In the genomic region with DNA sequence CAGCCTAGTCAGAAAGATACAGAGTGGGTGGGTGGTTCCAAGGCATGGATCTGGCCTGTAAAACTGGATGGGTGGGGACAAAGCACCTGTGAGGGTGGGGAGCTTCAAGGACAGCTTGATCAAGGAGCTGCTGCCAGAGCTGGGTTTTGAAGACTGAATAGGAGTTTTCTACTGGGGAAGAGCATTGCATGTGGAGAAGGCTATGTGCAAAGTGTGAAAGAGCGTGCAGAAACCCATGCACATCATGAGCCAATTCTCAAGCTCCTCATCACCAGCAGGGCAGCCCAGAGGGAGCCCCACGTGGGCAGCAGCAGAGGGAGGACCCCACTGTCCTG, we compare ENCODE assay signal across 2 cellular contexts.
TF ChIP-seq lines count a peak whose summit lies in the region.

No MANE protein-coding gene starts in this region.

TF ChIP-seq in IMR-90, 13 proteins besides CTCF, POLR2A, EP300 and RAD21:
- TF ChIP-seq MAFK (IDR thresholded peaks at IDR 0.05; ENCODE audit: low read depth, low read length): no peak

TF ChIP-seq in K562, 482 proteins besides CTCF, POLR2A, EP300 and RAD21:
- TF ChIP-seq FOXK2 (conservative IDR thresholded peaks at IDR 0.05 in 1 of 2, IDR thresholded peaks at IDR 0.05 in 1 of 2; ENCODE audit: low read depth in 2 of 2): no peak
- TF ChIP-seq POLR2AphosphoS2 (IDR thresholded peaks at IDR 0.05; ENCODE audit: low read length): no peak
- TF ChIP-seq HMG20A (CRISPR knock-in tag; conservative IDR thresholded peaks at IDR 0.05): no peak
- no peak for TF ChIP-seq MTF1 (CRISPR knock-in tag; IDR thresholded peaks at IDR 0.05; ENCODE audit: borderline replicate concordance)
- no peak for TF ChIP-seq CCAR2 (IDR thresholded peaks at IDR 0.05; ENCODE audit: low read depth, low read length)
- no peak for TF ChIP-seq NCOA2 (IDR thresholded peaks at IDR 0.05; ENCODE audit: partially characterized antibody in 2 of 2)
- TF ChIP-seq ZNF589 (CRISPR knock-in tag; IDR thresholded peaks at IDR 0.05; ENCODE audit: low read depth): no peak
- no peak for TF ChIP-seq TBL1XR1 (IDR thresholded peaks at IDR 0.05; ENCODE audit: low read length in 2 of 2)
- TF ChIP-seq EZH2 (IDR thresholded peaks at IDR 0.05; ENCODE audit: borderline replicate concordance, low read depth, low read length): no peak
- TF ChIP-seq, protein P1, sequence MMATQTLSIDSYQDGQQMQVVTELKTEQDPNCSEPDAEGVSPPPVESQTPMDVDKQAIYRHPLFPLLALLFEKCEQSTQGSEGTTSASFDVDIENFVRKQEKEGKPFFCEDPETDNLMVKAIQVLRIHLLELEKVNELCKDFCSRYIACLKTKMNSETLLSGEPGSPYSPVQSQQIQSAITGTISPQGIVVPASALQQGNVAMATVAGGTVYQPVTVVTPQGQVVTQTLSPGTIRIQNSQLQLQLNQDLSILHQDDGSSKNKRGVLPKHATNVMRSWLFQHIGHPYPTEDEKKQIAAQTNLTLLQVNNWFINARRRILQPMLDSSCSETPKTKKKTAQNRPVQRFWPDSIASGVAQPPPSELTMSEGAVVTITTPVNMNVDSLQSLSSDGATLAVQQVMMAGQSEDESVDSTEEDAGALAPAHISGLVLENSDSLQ (IDR thresholded peaks at IDR 0.05): no peak
- TF ChIP-seq PHF20 (IDR thresholded peaks at IDR 0.05; ENCODE audit: partially characterized antibody): no peak
- no peak for TF ChIP-seq NUFIP1 (IDR thresholded peaks at IDR 0.05; ENCODE audit: partially characterized antibody)
- TF ChIP-seq ZNF592 (IDR thresholded peaks at IDR 0.05): no peak
- no peak for TF ChIP-seq NCOA4 (IDR thresholded peaks at IDR 0.05; ENCODE audit: partially characterized antibody)
- TF ChIP-seq TSC22D4 (tag; IDR thresholded peaks at IDR 0.05): no peak
